ENCODE assay signal across 8 cellular contexts in the genomic region with DNA sequence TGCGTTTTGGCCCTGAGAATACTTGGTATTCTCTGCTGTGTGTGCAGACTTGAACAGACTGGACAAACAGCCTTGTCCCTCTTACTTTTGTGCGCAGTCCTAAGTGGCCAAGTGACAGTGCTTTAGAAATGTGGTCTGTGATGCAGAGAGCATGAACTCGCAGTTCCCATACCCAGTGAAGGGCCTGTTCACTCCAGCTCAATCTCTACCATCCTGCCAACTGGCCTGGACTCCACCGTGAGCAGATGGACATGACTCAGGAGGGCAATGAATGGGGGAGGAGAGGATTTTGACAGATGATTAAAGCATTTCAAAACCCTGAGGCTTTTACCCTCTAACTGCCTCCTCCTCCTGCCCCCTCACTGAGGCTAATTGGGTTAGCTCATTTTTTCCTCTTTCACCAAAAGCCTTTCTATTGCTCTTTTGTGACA.
DNase-seq lines count a peak whose midpoint lies in the region; ATAC-seq and TF ChIP-seq lines count a peak whose summit lies in the region.

No MANE protein-coding gene starts in this region.

- H3K4me1 Mint-ChIP-seq in activated T-cell treated with anti-CD3 and anti-CD28 coated beads, Interleukin-2, amount 50 U/mL, for 24 hours (ENCODE audit: low read depth): peaks cover 6% of the 10 kb centered on the region

- no peak for TF ChIP-seq CTCF in epithelial cell of esophagus (IDR thresholded peaks at IDR 0.05; ENCODE audit: insufficient read depth, low read depth, low read length, missing control alignments)

- DNase-seq in DMS 273 (lab: John Stamatoyannopoulos, UW; ENCODE audit: unreplicated experiment): peak; percentile 96
- DNase-seq in NCI-H82 treated with DMSO at 0.1 percent for 48 hours (lab: John Stamatoyannopoulos, UW; ENCODE audit: unreplicated experiment): peak; percentile 90
- DNase-seq in epithelial cell of esophagus (ENCODE audit: low read depth): peak; percentile 68
- peak; percentile 75 for DNase-seq in occipital lobe (lab: John Stamatoyannopoulos, UW)
- DNase-seq in activated T-cell treated with anti-CD3 and anti-CD28 coated beads, Interleukin-2, amount 50 U/mL, for 24 hours: no peak
- DNase-seq in COR-L47 (lab: John Stamatoyannopoulos, UW): no peak

- no peaks in the 10 kb centered on the region for H3K36me3 Mint-ChIP-seq in activated T-cell treated with anti-CD3 and anti-CD28 coated beads, Interleukin-2, amount 50 U/mL, for 24 hours (ENCODE audit: low read depth)

- H3K9me3 Mint-ChIP-seq in activated T-cell treated with anti-CD3 and anti-CD28 coated beads, Interleukin-2, amount 50 U/mL, for 24 hours: no peaks in the 10 kb centered on the region

- no peak overlapping the region for H3K27ac Mint-ChIP-seq in activated T-cell treated with anti-CD3 and anti-CD28 coated beads, Interleukin-2, amount 50 U/mL, for 24 hours

- ATAC-seq in GM19455 (IDR thresholded peaks at IDR 0.05; ENCODE audit: unreplicated experiment) (no peak), GM19324 (IDR thresholded peaks at IDR 0.05; ENCODE audit: low FRiP score, unreplicated experiment) (no peak)

- H3K4me3 Mint-ChIP-seq in activated T-cell treated with anti-CD3 and anti-CD28 coated beads, Interleukin-2, amount 50 U/mL, for 24 hours: no peak overlapping the region

- H3K27me3 Mint-ChIP-seq in activated T-cell treated with anti-CD3 and anti-CD28 coated beads, Interleukin-2, amount 50 U/mL, for 24 hours: no peaks in the 10 kb centered on the region

- no peak overlapping the region for H3K4me3 ChIP-seq in epithelial cell of esophagus (ENCODE audit: low read length)

Comparison
In these comparisons a context has a peak if more than half of its experiments do, and no peak if none do; other contexts are left out.
1. DNase-seq: peak in DMS 273 (single experiment), NCI-H82 treated with DMSO at 0.1 percent for 48 hours (single experiment), epithelial cell of esophagus (single experiment) and occipital lobe (single experiment); none in activated T-cell treated with anti-CD3 and anti-CD28 coated beads, Interleukin-2, amount 50 U/mL, for 24 hours (single experiment) and COR-L47 (single experiment).